8 cellular contexts compared by ENCODE assay signal in genomic region chr15:31977812-31978662, GRCh38. TPM values are rescaled to one million over a fixed set of nuclear protein-coding genes. Genes with fewer than 3 reads are reported as not detected.
A peak's percentile ranks its signal among the peaks of the same experiment; 100 is the strongest.
DNase-seq lines count a peak whose midpoint lies in the region; ATAC-seq and TF ChIP-seq lines count a peak whose summit lies in the region.

No MANE protein-coding gene starts in this region.

- intact Hi-C loops in Right ventricle myocardium inferior (cut with DNase I) (no loop called here), cardiac septum (cut with DNase I) (no loop called here)

- H3K4me3 ChIP-seq in LNCaP clone FGC (ENCODE audit: low read depth, low read length): no peak overlapping the region

- DNase-seq in Right ventricle myocardium inferior (ENCODE audit: missing footprints): peak; percentile 78
- no peak for DNase-seq in cardiac septum (ENCODE audit: low spot score)
- DNase-seq in LNCaP clone FGC (ENCODE audit: low read depth): no peak
- peak in 4 of 5 experiments; percentile 25 to 37 (median 26) for DNase-seq in T-helper 2 cell
- peak; percentile 79 for DNase-seq in astrocyte of the hippocampus (ENCODE audit: low read depth, low spot score)
- peak; percentile 81 for DNase-seq in iPS-NIHi7 (ENCODE audit: extremely low spot score)
- peak; percentile 61 to 73 for DNase-seq in stimulated activated CD4-positive, alpha-beta T cell treated with anti-CD3 and anti-CD28 coated beads, Interleukin-2, amount 100 ng/mL, for 24 hours

- TF ChIP-seq CTCF in LNCaP clone FGC (IDR thresholded peaks at IDR 0.05; ENCODE audit: control insufficient read depth, extremely low read depth, insufficient read depth): peak; percentile 95

- ATAC-seq in Right ventricle myocardium inferior (peak; percentile 76), GM18870 (IDR thresholded peaks at IDR 0.05; ENCODE audit: unreplicated experiment) (no peak)

RNA-seq across cellular contexts. Expression of gene CHRNA7, which starts 52.3 kb away (rescaled TPM):
- 1.2 TPM for total RNA-seq in Right ventricle myocardium inferior
- 1.1 TPM for total RNA-seq in cardiac septum

Comparison
In these comparisons a context has a peak if more than half of its experiments do, and no peak if none do; other contexts are left out.
1. DNase-seq: peak in Right ventricle myocardium inferior (single experiment), T-helper 2 cell (4 of 5), astrocyte of the hippocampus (single experiment), iPS-NIHi7 (single experiment) and stimulated activated CD4-positive, alpha-beta T cell treated with anti-CD3 and anti-CD28 coated beads, Interleukin-2, amount 100 ng/mL, for 24 hours (2 of 2); none in cardiac septum (single experiment) and LNCaP clone FGC (single experiment).